Comparison of ENCODE assay signal across 16 cellular contexts in genomic region chr7:45211066-45211465, GRCh38. TPM values are rescaled to one million over a fixed set of nuclear protein-coding genes. Genes with fewer than 3 reads are reported as not detected.
"Had no signal": no experiment of that assay in that cellular context is flagged by ENCODE, and none has a peak within 500 bp of the region (broad histone marks: within the 10 kb centered on the region; RNA-seq: fewer than 3 reads in every experiment).

No MANE protein-coding gene starts in this region.

- H3K27me3 ChIP-seq: thyroid gland had no signal

- H3K4me3 ChIP-seq: hepatocyte, skin epidermis, stomach, thyroid gland had no signal

- H3K27ac ChIP-seq: hepatocyte had no signal

- H3K9me3 ChIP-seq: stomach, thyroid gland had no signal

- H3K4me1 ChIP-seq: stomach, thyroid gland had no signal

- DNase-seq: activated B cell treated with CpG ODN at 0.5 μM for 24 hours; activated CD4-positive, alpha-beta T cell treated with anti-CD3 and anti-CD28 coated beads, Interleukin-2, amount 10 ng/mL, durations not matched to agents 7 days and 5 days; activated effector memory CD4-positive, alpha-beta T cell treated with anti-CD3 and anti-CD28 coated beads, Interleukin-2, amount 50 U/mL, for 16 hours; activated T-cell treated with anti-CD3 and anti-CD28 coated beads, Interleukin-2, amount 50 U/mL, for 1 hour; anterior cingulate cortex; kidney; occipital lobe; SIG-M5; stimulated activated CD4-positive, alpha-beta T cell treated with anti-CD3 and anti-CD28 coated beads, Interleukin-4, amount 100 ng/mL, for 4 hours; stomach; T-helper 2 cell; thyroid gland had no signal

- H3K36me3 ChIP-seq: stomach, thyroid gland had no signal

RNA-seq across cellular contexts. Expression of gene RAMP3, which starts 53.5 kb away (rescaled TPM):
- total RNA-seq: activated B cell treated with CpG ODN at 0.5 μM for 24 hours; activated CD4-positive, alpha-beta T cell treated with anti-CD3 and anti-CD28 coated beads, Interleukin-2, amount 10 ng/mL, durations not matched to agents 7 days and 5 days; activated CD8-positive, alpha-beta memory T cell treated with anti-CD3 and anti-CD28 coated beads for 36 hours; bronchial epithelial cell; hepatocyte had no signal
- polyA plus RNA-seq: hepatocyte had no signal
